Comparison of ENCODE assay signal across 8 cellular contexts in the genomic region with DNA sequence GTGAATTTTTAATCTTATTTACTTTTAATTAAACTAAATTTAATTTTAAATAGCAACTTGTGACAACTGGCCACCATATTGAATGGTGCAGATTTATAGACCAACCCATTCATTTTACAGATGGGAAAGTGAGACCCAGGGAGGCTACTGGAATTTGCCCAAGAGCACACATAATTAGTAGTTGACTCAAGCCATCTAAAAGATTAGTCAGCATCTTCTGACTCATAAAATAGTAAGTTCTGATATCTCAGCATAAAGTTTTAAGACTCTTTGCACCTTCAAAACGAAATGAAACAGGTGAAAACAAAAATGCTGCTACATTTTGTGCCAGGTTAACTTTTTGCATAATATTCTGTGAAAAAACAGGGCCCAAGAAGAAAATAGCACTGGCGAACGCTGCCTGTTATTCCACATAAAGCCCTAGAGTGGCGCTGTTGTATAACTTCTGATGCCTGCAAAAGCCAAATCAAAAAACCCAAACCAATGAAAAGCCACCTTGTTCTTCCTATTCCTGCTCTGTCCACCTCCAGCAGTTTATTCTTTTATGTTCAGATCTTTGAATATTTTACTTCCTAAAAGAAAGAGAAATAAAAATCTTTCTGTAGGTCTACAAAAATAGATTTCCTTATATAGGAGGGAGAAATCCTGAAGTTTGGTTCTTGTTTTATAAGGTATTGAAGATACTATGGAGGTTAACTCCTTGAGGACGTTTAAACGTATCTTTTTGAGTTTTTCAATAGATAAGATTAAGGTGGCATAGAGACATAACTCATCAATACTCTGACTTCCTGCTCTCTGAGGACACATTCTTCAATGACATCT.
DNase-seq lines count a peak whose midpoint lies in the region; ATAC-seq, FAIRE-seq and TF ChIP-seq lines count a peak whose summit lies in the region.

No MANE protein-coding gene starts in this region.

- no peaks in the 10 kb centered on the region for H3K9me3 ChIP-seq in astrocyte (ENCODE audit: insufficient read depth, low read depth, low read length)

- H3K27ac ChIP-seq in astrocyte (ENCODE audit: low read depth, low read length): no peak overlapping the region

- TF ChIP-seq CTCF in GM10266 (IDR thresholded peaks at IDR 0.05; ENCODE audit: control insufficient read depth, insufficient read depth, low read depth, missing control alignments) (peak; percentile 84), astrocyte (IDR thresholded peaks at IDR 0.05; ENCODE audit: insufficient read depth, low read depth, low read length) (peak; percentile 95)

- peaks cover 17% of the 10 kb centered on the region for H3K4me1 ChIP-seq in astrocyte (ENCODE audit: insufficient read depth, low read length)

- no peak overlapping the region for H3K4me3 Mint-ChIP-seq in astrocyte (ENCODE audit: unreplicated experiment)
- no peak overlapping the region for H3K4me3 Mint-ChIP-seq in activated T-cell treated with anti-CD3 and anti-CD28 coated beads, Interleukin-2, amount 50 U/mL, for 24 hours

- H3K36me3 Mint-ChIP-seq in astrocyte (ENCODE audit: low read depth, unreplicated experiment): no peaks in the 10 kb centered on the region
- H3K36me3 Mint-ChIP-seq in activated T-cell treated with anti-CD3 and anti-CD28 coated beads, Interleukin-2, amount 50 U/mL, for 24 hours (ENCODE audit: low read depth): no peaks in the 10 kb centered on the region

- no peaks in the 10 kb centered on the region for H3K36me3 ChIP-seq in astrocyte (ENCODE audit: insufficient read depth, low read length)

- H3K27me3 Mint-ChIP-seq in astrocyte (ENCODE audit: low read depth, unreplicated experiment): no peaks in the 10 kb centered on the region
- H3K27me3 Mint-ChIP-seq in activated T-cell treated with anti-CD3 and anti-CD28 coated beads, Interleukin-2, amount 50 U/mL, for 24 hours: peaks cover 15% of the 10 kb centered on the region

- H3K79me2 ChIP-seq in astrocyte (ENCODE audit: insufficient read depth, low read length): no peaks in the 10 kb centered on the region

- no peak overlapping the region for H3K27ac Mint-ChIP-seq in astrocyte (ENCODE audit: unreplicated experiment)
- H3K27ac Mint-ChIP-seq in activated T-cell treated with anti-CD3 and anti-CD28 coated beads, Interleukin-2, amount 50 U/mL, for 24 hours: no peak overlapping the region

- H3K4me3 ChIP-seq in astrocyte (ENCODE audit: insufficient read depth, low read depth, low read length): no peak overlapping the region

- H4K20me1 ChIP-seq in astrocyte (ENCODE audit: insufficient read depth, low read length): no peaks in the 10 kb centered on the region

- H3K4me2 ChIP-seq in astrocyte (ENCODE audit: low read length): peak overlapping the region; percentile 46

- peaks cover 19% of the 10 kb centered on the region for H3K4me1 Mint-ChIP-seq in astrocyte (ENCODE audit: low read depth, unreplicated experiment)
- no peaks in the 10 kb centered on the region for H3K4me1 Mint-ChIP-seq in activated T-cell treated with anti-CD3 and anti-CD28 coated beads, Interleukin-2, amount 50 U/mL, for 24 hours (ENCODE audit: low read depth)

- peak; percentile 60 for ATAC-seq in HG03103 (IDR thresholded peaks at IDR 0.05; ENCODE audit: low read depth, unreplicated experiment)
- no peak for ATAC-seq in GM21619 (IDR thresholded peaks at IDR 0.05; ENCODE audit: unreplicated experiment)

- FAIRE-seq in astrocyte (lab: Jason Lieb, UNC): no peak

- no peaks in the 10 kb centered on the region for H3K9me3 Mint-ChIP-seq in astrocyte (ENCODE audit: unreplicated experiment)
- no peaks in the 10 kb centered on the region for H3K9me3 Mint-ChIP-seq in activated T-cell treated with anti-CD3 and anti-CD28 coated beads, Interleukin-2, amount 50 U/mL, for 24 hours

- DNase-seq in GM10266 (ENCODE audit: extremely low spot score): peak; percentile 26
- peak; percentile 28 to 68 for DNase-seq in NCI-H446 (lab: John Stamatoyannopoulos, UW)
- peak; percentile 45 for DNase-seq in astrocyte (ENCODE audit: low read depth)
- DNase-seq in kidney glomerular epithelial cell (lab: John Stamatoyannopoulos, UW): peak; percentile 71
- no peak for DNase-seq in activated T-cell treated with anti-CD3 and anti-CD28 coated beads, Interleukin-2, amount 50 U/mL, for 24 hours
- no peak for DNase-seq in activated T-cell treated with anti-CD3 and anti-CD28 coated beads for 4 hours

- H2AFZ ChIP-seq in astrocyte (ENCODE audit: low read depth, low read length): no peak overlapping the region

- peaks cover 7% of the 10 kb centered on the region for H3K27me3 ChIP-seq in astrocyte (ENCODE audit: insufficient read depth, low read length)

- no peak overlapping the region for H3K9ac ChIP-seq in astrocyte (ENCODE audit: low read length)

Comparison
In these comparisons a context has a peak if more than half of its experiments do, and no peak if none do; other contexts are left out.
1. DNase-seq: peak in GM10266 (single experiment), NCI-H446 (2 of 2), astrocyte (single experiment) and kidney glomerular epithelial cell (single experiment); none in activated T-cell treated with anti-CD3 and anti-CD28 coated beads, Interleukin-2, amount 50 U/mL, for 24 hours (single experiment) and activated T-cell treated with anti-CD3 and anti-CD28 coated beads for 4 hours (single experiment).